21 cellular contexts compared by ENCODE assay signal in the genomic region with DNA sequence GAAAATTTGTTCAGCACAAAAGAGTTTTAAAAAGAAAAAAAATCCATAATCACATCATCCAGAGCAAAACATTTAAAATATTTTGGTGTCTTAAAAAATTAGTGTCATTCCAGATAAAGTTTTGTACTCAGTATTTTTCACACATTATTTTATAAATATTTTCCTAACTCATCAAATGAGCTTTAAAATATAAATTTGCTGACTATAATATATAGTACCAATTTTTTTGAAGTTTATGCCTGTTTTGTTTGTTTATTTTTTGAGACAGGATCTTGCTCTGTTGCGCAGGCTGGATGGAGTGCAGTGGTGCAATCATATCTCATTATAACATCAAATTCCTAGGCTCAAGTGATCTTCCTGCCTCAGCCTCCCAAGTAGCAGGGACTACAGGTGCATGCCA.
DNase-seq lines count a peak whose midpoint lies in the region; ATAC-seq, FAIRE-seq and TF ChIP-seq lines count a peak whose summit lies in the region.
"Had no signal": no experiment of that assay in that cellular context is flagged by ENCODE, and none has a peak within 500 bp of the region (broad histone marks: within the 10 kb centered on the region; RNA-seq: fewer than 3 reads in every experiment).

No MANE protein-coding gene starts in this region.

- ATAC-seq in K562: no peak
- ATAC-seq in heart left ventricle: no peak
- ATAC-seq in HG03095 (IDR thresholded peaks at IDR 0.05; ENCODE audit: unreplicated experiment): no peak
- ATAC-seq: CD8-positive, alpha-beta T cell; GM12878 had no signal

- H3K4me3 ChIP-seq in K562: no peak overlapping the region
- H3K4me3 ChIP-seq in heart left ventricle: no peak overlapping the region
- H3K4me3 ChIP-seq: A549; BLaER1 treated with 17β-estradiol and CSF1 and Interleukin-3, amounts not matched to agents 10 nM and 100 nM; GM12878 had no signal

- no TSS peak for BruUV-seq in K562 (replicated peaks; lab: Mats Ljungman, UMichigan)

- H3K27ac ChIP-seq in K562 (ENCODE audit: extremely low read depth, low read depth, low read length): no peak overlapping the region
- no peak overlapping the region for H3K27ac ChIP-seq in heart left ventricle
- H3K27ac ChIP-seq: BLaER1 treated with 17β-estradiol and CSF1 and Interleukin-3, amounts not matched to agents 10 nM and 100 nM; C4-2B had no signal

- no peak for TF ChIP-seq RAD21 in K562 (CRISPR knock-in tag; conservative IDR thresholded peaks at IDR 0.05 in 1 of 2, IDR thresholded peaks at IDR 0.05 in 1 of 2)

- CTCF ChIA-PET in K562 (lab: Yijun Ruan, JAX; ENCODE audit: low intra/inter-chr PET ratio): no interaction called here

- H3K9me1 ChIP-seq in K562 (ENCODE audit: control insufficient read depth, insufficient read depth, low read length): no peaks in the 10 kb centered on the region

- POLR2A ChIA-PET in K562 (lab: Yijun Ruan, JAX): interaction anchor here (1.0 kb wide), 1 partner anchor 19 kb away, joined by 3 read pairs; no protein-coding TSS in a partner anchor

- TF ChIP-seq EP300 in K562 (IDR thresholded peaks at IDR 0.05; ENCODE audit: low read length): no peak

- H3K9me3 ChIP-seq in K562 (replicated peaks; ENCODE audit: control insufficient read depth, insufficient read depth, low read depth, low read length): no peaks in the 10 kb centered on the region
- no peaks in the 10 kb centered on the region for H3K9me3 ChIP-seq in heart left ventricle
- H3K9me3 ChIP-seq: A549; BLaER1 treated with 17β-estradiol and CSF1 and Interleukin-3, amounts not matched to agents 10 nM and 100 nM; Caco-2 had no signal

- 83% methylated on average over 1 of the region's 1 CpG for WGBS in K562 (ENCODE audit: insufficient coverage, low coverage, missing lambda C conversion rate)
- WGBS in heart left ventricle, 4 donors: 92 to 97% (median 96%) methylated on average over 1 of the region's 1 CpG

- TF ChIP-seq POLR2A in K562 (conservative IDR thresholded peaks at IDR 0.05) (no peak), heart left ventricle (IDR thresholded peaks at IDR 0.05) (no peak)

- DNase-seq in K562 (ENCODE audit: extremely low read depth in 1 of 4, low spot score in 3 of 4) (no peak), frontal cortex (ENCODE audit: low spot score in 2 of 2) (no peak), heart left ventricle (no peak), NCI-H1048 (lab: John Stamatoyannopoulos, UW) (no peak)
- DNase-seq: 8988T; AML-193; Caco-2; Calu3; CD4-positive, alpha-beta T cell; CD8-positive, alpha-beta T cell; DMS79 treated with DMSO at 0.1 percent for 48 hours; GDM1 had no signal

- intact Hi-C loops in K562 (cut with micrococcal nuclease): no loop called here
- intact Hi-C loops in heart left ventricle (cut with DNase I): loop anchor here in 2 of 10 donors (5.0 to 10.0 kb wide), 2 partner anchors 337 to 409 kb away; partner anchors contain the start of gene CHST11 (in 1 of the 2)

- H3K79me2 ChIP-seq in K562 (ENCODE audit: control insufficient read depth, insufficient read depth, low read length): no peaks in the 10 kb centered on the region

- no peak for TF ChIP-seq CTCF in K562 (IDR thresholded peaks at IDR 0.05 in 2 of 3, conservative IDR thresholded peaks at IDR 0.05 in 1 of 3; ENCODE audit: insufficient read depth in 2 of 3, low read depth in 1 of 3, low read length in 3 of 3)
- no peak for TF ChIP-seq CTCF in heart left ventricle (IDR thresholded peaks at IDR 0.05)

- H4K20me1 ChIP-seq in K562 (replicated peaks; ENCODE audit: control insufficient read depth, insufficient read depth, low read length): no peaks in the 10 kb centered on the region
- H4K20me1 ChIP-seq: BLaER1 treated with 17β-estradiol and CSF1 and Interleukin-3, amounts not matched to agents 10 nM and 100 nM had no signal

- H3K9ac ChIP-seq in K562 (ENCODE audit: insufficient read depth in 1 of 2, low read depth in 2 of 2, low read length in 2 of 2): no peak overlapping the region
- H3K9ac ChIP-seq: BLaER1 treated with 17β-estradiol and CSF1 and Interleukin-3, amounts not matched to agents 10 nM and 100 nM had no signal

- H3K27me3 ChIP-seq in K562 (ENCODE audit: control insufficient read depth in 2 of 2, insufficient read depth in 2 of 2, low read length in 2 of 2) (peaks cover 0 to 7% of the 10 kb centered on the region in 2 experiments; a peak in 1 of 5 replicates), heart left ventricle (no peaks in the 10 kb centered on the region)
- H3K27me3 ChIP-seq: BLaER1 treated with 17β-estradiol and CSF1 and Interleukin-3, amounts not matched to agents 10 nM and 100 nM had no signal

- peak; percentile 34 for FAIRE-seq in G401.6 (lab: Jason Lieb, UNC)
- no peak for FAIRE-seq in K562 (lab: Jason Lieb, UNC)
- FAIRE-seq in frontal cortex (lab: Jason Lieb, UNC): peak; percentile 83
- FAIRE-seq: A549, D721Med, GM12878, GM12892, GM18507 had no signal

- H3K36me3 ChIP-seq in K562 (ENCODE audit: control insufficient read depth, insufficient read depth, low read length) (no peaks in the 10 kb centered on the region), heart left ventricle (no peaks in the 10 kb centered on the region)
- H3K36me3 ChIP-seq: BLaER1 treated with 17β-estradiol and CSF1 and Interleukin-3, amounts not matched to agents 10 nM and 100 nM had no signal

- H3K4me1 ChIP-seq in K562 (replicated peaks in 1 of 2; ENCODE audit: control insufficient read depth in 2 of 2, insufficient read depth in 2 of 2, low read length in 2 of 2) (peaks cover 6 to 12% of the 10 kb centered on the region in 2 experiments; a peak in 3 of 5 replicates), heart left ventricle (peaks cover 0 to 19% (median 4%) of the 10 kb centered on the region in 12 donors)
- H3K4me1 ChIP-seq: Caco-2 had no signal

- in situ Hi-C loops in K562 (cut with MboI): no loop called here

- no peak overlapping the region for H3K4me2 ChIP-seq in K562 (ENCODE audit: insufficient read depth, low read length)
- H3K4me2 ChIP-seq: A549; BLaER1 treated with 17β-estradiol and CSF1 and Interleukin-3, amounts not matched to agents 10 nM and 100 nM had no signal

- no peak overlapping the region for H2AFZ ChIP-seq in K562 (ENCODE audit: low read depth, low read length)

TF ChIP-seq in K562, 482 proteins besides CTCF, POLR2A, EP300 and RAD21:
- peak; percentile 25; the same call in 1 of the 2 replicates for TF ChIP-seq MAFG (tag; conservative IDR thresholded peaks at IDR 0.05)
- TF ChIP-seq ZNF586 (CRISPR knock-in tag; conservative IDR thresholded peaks at IDR 0.05): no peak
- peak; percentile 51; the same call in 1 of the 2 replicates for TF ChIP-seq C11orf30 (IDR thresholded peaks at IDR 0.05; ENCODE audit: low read depth)
- peak; percentile 73 for TF ChIP-seq ZNF316 (IDR thresholded peaks at IDR 0.05)
